16 cellular contexts compared by ENCODE assay signal in genomic region chr9:112354081-112354743, GRCh38.
"Had no signal": no experiment of that assay in that cellular context is flagged by ENCODE, and none has a peak within 500 bp of the region (broad histone marks: within the 10 kb centered on the region; RNA-seq: fewer than 3 reads in every experiment).

No MANE protein-coding gene starts in this region.

- H3K4me1 Mint-ChIP-seq: neural progenitor cell had no signal

- ATAC-seq: lower lobe of right lung had no signal

- H3K36me3 ChIP-seq: adrenal gland, cardiac muscle cell, lower lobe of right lung, neural progenitor cell, stomach had no signal

- H3K9me3 ChIP-seq: adrenal gland, lower lobe of right lung, stomach, testis had no signal

- H3K9me3 Mint-ChIP-seq: activated CD4-positive, alpha-beta memory T cell treated with anti-CD3 and anti-CD28 coated beads, Interleukin-2, amount 10 ng/mL, durations not matched to agents 7 days and 5 days; endodermal cell; neural progenitor cell had no signal

- H3K27me3 ChIP-seq: adrenal gland, cardiac muscle cell, dorsolateral prefrontal cortex, neural progenitor cell, stomach, testis had no signal

- H3K4me3 Mint-ChIP-seq: activated CD4-positive, alpha-beta memory T cell treated with anti-CD3 and anti-CD28 coated beads, Interleukin-2, amount 10 ng/mL, durations not matched to agents 7 days and 5 days; endodermal cell; neural progenitor cell had no signal

- H3K27ac ChIP-seq: adrenal gland, cardiac muscle cell, dorsolateral prefrontal cortex, neural progenitor cell, stomach, testis, VCaP had no signal

- H3K4me3 ChIP-seq: adrenal gland, cardiac muscle cell, dorsolateral prefrontal cortex, lower lobe of right lung, neural progenitor cell, stomach, testis had no signal

- H3K4me1 ChIP-seq: adrenal gland, lower lobe of right lung, neural progenitor cell, stomach had no signal

- DNase-seq: activated CD4-positive, alpha-beta memory T cell treated with anti-CD3 and anti-CD28 coated beads, Interleukin-2, amount 10 ng/mL, durations not matched to agents 7 days and 5 days; activated CD4-positive, alpha-beta T cell treated with anti-CD3 and anti-CD28 coated beads for 4 hours; activated CD8-positive, alpha-beta memory T cell treated with anti-CD3 and anti-CD28 coated beads, Interleukin-2, amount 50 U/mL, for 4 hours; activated naive CD4-positive, alpha-beta T cell; adrenal gland; dorsolateral prefrontal cortex; endodermal cell; lower lobe of right lung; stimulated activated CD4-positive, alpha-beta T cell treated with anti-CD3 and anti-CD28 coated beads, Interleukin-12 subunit alpha, Interleukin-12 subunit beta, amount 100 ng/mL, for 4 hours; stimulated activated CD4-positive, alpha-beta T cell treated with anti-CD3 and anti-CD28 coated beads, Interleukin-2, amount 100 ng/mL, for 24 hours; stomach; T-helper 9 cell; testis had no signal

- H3K27ac Mint-ChIP-seq: activated CD4-positive, alpha-beta memory T cell treated with anti-CD3 and anti-CD28 coated beads, Interleukin-2, amount 10 ng/mL, durations not matched to agents 7 days and 5 days; endodermal cell; neural progenitor cell had no signal

- H3K36me3 Mint-ChIP-seq: neural progenitor cell had no signal
